8 cellular contexts compared by ENCODE assay signal in genomic region chr16:30557950-30558788, GRCh38. TPM values are rescaled to one million over a fixed set of nuclear protein-coding genes. Genes with fewer than 3 reads are reported as not detected.
A peak's percentile ranks its signal among the peaks of the same experiment; 100 is the strongest.
DNase-seq lines count a peak whose midpoint lies in the region; FAIRE-seq and TF ChIP-seq lines count a peak whose summit lies in the region.

Gene ZNF764 (minus strand): TSS chr16:30558374. CDS start chr16:30558182, 192 bp downstream.

- peak within 1 kb of the TSS; percentile 74 to 98 (median 93) for H3K27ac Mint-ChIP-seq in nephron
- H3K27ac Mint-ChIP-seq in stimulated activated naive CD8-positive, alpha-beta T cell treated with anti-CD3 and anti-CD28 coated beads, Interleukin-15, Interleukin-2, amounts not matched to agents 100 ng/mL and 50 ng/mL, for 24 hours = peak within 1 kb of the TSS; percentile 91

- H3K27me3 Mint-ChIP-seq in nephron (ENCODE audit: low read depth) = no peaks in the 10 kb centered on the region
- H3K27me3 Mint-ChIP-seq in stimulated activated naive CD8-positive, alpha-beta T cell treated with anti-CD3 and anti-CD28 coated beads, Interleukin-15, Interleukin-2, amounts not matched to agents 100 ng/mL and 50 ng/mL, for 24 hours = no peaks in the 10 kb centered on the region

- TF ChIP-seq CTCF in fibroblast of pulmonary artery (IDR thresholded peaks at IDR 0.05; ENCODE audit: low read length, missing control alignments) (no peak), nephron (IDR thresholded peaks at IDR 0.05; ENCODE audit: unreplicated experiment in 3 of 3) (no peak)

- H3K9me3 Mint-ChIP-seq in nephron = no peaks in the 10 kb centered on the region
- no peaks in the 10 kb centered on the region for H3K9me3 Mint-ChIP-seq in stimulated activated naive CD8-positive, alpha-beta T cell treated with anti-CD3 and anti-CD28 coated beads, Interleukin-15, Interleukin-2, amounts not matched to agents 100 ng/mL and 50 ng/mL, for 24 hours

- H3K36me3 Mint-ChIP-seq in nephron (ENCODE audit: low read depth) = peaks cover 21% of the 10 kb centered on the region
- peaks cover 27% of the 10 kb centered on the region for H3K36me3 Mint-ChIP-seq in stimulated activated naive CD8-positive, alpha-beta T cell treated with anti-CD3 and anti-CD28 coated beads, Interleukin-15, Interleukin-2, amounts not matched to agents 100 ng/mL and 50 ng/mL, for 24 hours (ENCODE audit: low read depth)

- H3K4me3 Mint-ChIP-seq in nephron = peak within 1 kb of the TSS; percentile 90 to 95 (median 94)
- peak within 1 kb of the TSS; percentile 90 for H3K4me3 Mint-ChIP-seq in stimulated activated naive CD8-positive, alpha-beta T cell treated with anti-CD3 and anti-CD28 coated beads, Interleukin-15, Interleukin-2, amounts not matched to agents 100 ng/mL and 50 ng/mL, for 24 hours

- H3K9me3 ChIP-seq in ES-I3 (ENCODE audit: control insufficient read depth, insufficient read depth, low read length) = no peaks in the 10 kb centered on the region

- FAIRE-seq in H54 (lab: Jason Lieb, UNC) = peak; percentile 77

- peak within 1 kb of the TSS; percentile 75 for H3K4me3 ChIP-seq in fibroblast of pulmonary artery (replicated peaks; ENCODE audit: low read depth, low read length)

- peak; percentile 68 for TF ChIP-seq POLR2A in H54 (IDR thresholded peaks at IDR 0.05; ENCODE audit: low read depth, low read length)

- peaks cover 22% of the 10 kb centered on the region for H3K4me1 Mint-ChIP-seq in nephron
- peaks cover 47% of the 10 kb centered on the region for H3K4me1 Mint-ChIP-seq in stimulated activated naive CD8-positive, alpha-beta T cell treated with anti-CD3 and anti-CD28 coated beads, Interleukin-15, Interleukin-2, amounts not matched to agents 100 ng/mL and 50 ng/mL, for 24 hours (ENCODE audit: low read depth)

- H3K4me1 ChIP-seq in ES-I3 (ENCODE audit: insufficient read depth, low read length) = no peaks in the 10 kb centered on the region

- peak within 1 kb of the TSS; percentile 79 for H3K9ac ChIP-seq in ES-I3 (ENCODE audit: low read depth, low read length)

- H3K36me3 ChIP-seq in ES-I3 (ENCODE audit: insufficient read depth, low read length) = no peaks in the 10 kb centered on the region; the same call in 1 of the 2 replicates

- peak; percentile 94 for DNase-seq in H54 (ENCODE audit: insufficient read length, low spot score)
- DNase-seq in M059J (ENCODE audit: low read depth) = peak; percentile 99
- DNase-seq in SHP77 (lab: John Stamatoyannopoulos, UW) = peak; percentile 99 to 100
- peak; percentile 97 for DNase-seq in activated effector memory CD4-positive, alpha-beta T cell treated with Interleukin-2 at 50 U/mL for 16 hours
- peak; percentile 98 for DNase-seq in fibroblast of pulmonary artery (ENCODE audit: low read depth)

RNA-seq across cellular contexts. Expression of gene ZNF764, which starts in this region (rescaled TPM):
- total RNA-seq in M059J (2014; rRNA removed; shearing (Covaris generic)) = 3.8 and 9.4 TPM in 2 replicates

Comparison
In these comparisons a context has a peak if more than half of its experiments do, and no peak if none do; other contexts are left out.
1. Peak in every context shown above with its lines: DNase-seq and H3K4me3 ChIP-seq.